In the genomic region with DNA sequence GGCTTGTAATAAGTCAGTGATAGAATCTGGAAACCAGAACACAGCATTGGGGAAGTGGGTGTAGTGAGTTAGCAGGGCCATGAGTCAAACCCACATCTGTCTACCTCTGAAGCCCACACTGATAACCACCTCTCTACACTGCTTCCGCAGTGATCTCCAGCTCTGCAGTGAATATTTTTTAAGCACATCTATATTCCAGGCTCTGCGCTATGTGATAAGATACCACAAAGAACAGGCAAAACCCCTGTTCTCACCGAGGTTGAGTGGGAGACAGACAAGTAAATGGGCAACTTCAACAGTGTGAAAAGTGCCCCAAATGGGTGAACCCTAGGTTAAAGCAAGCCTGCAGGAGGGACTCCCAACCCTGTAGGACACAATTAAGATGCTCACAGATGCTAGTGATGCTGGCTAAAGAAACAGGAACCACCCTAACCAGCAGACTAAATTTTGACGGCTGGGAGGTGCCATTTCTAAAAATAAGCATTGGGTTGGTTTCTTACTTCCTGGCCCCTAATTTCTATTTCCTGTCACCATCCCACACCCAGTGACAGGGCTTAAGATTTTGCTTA, we compare ENCODE assay signal across 8 cellular contexts.
A peak's percentile ranks its signal among the peaks of the same experiment; 100 is the strongest.
DNase-seq lines count a peak whose midpoint lies in the region; ATAC-seq and TF ChIP-seq lines count a peak whose summit lies in the region.

No MANE protein-coding gene starts in this region.

- no peaks in the 10 kb centered on the region for H3K79me2 ChIP-seq in DOHH2 (ENCODE audit: control insufficient read depth, low read length)

- peak overlapping the region; percentile 65 for H3K4me2 ChIP-seq in DOHH2 (ENCODE audit: low read length)

- no peaks in the 10 kb centered on the region for H3K36me3 ChIP-seq in DOHH2 (ENCODE audit: control insufficient read depth, low read length)
- no peaks in the 10 kb centered on the region for H3K36me3 ChIP-seq in KOPT-K1 (ENCODE audit: insufficient read depth, low read length)
- no peaks in the 10 kb centered on the region for H3K36me3 ChIP-seq in testis (ENCODE audit: low read depth, missing control alignments)

- H3K9me2 ChIP-seq in DOHH2 (replicated peaks; ENCODE audit: control insufficient read depth, low read length), result no peaks in the 10 kb centered on the region

- intact Hi-C loops in testis (cut with DNase I; ENCODE audit: low total_unique reads), result no loop called here

- WGBS in testis, 2 donors, result 77 to 80% methylated on average over 4 of the region's 4 CpGs

- H3F3A ChIP-seq in DOHH2 (ENCODE audit: control insufficient read depth, insufficient read depth), result no peaks in the 10 kb centered on the region

- H3K27ac ChIP-seq in DOHH2 (ENCODE audit: low read depth, low read length), result peak overlapping the region; percentile 60
- H3K27ac ChIP-seq in KOPT-K1 (ENCODE audit: low read depth, low read length, poor library complexity, severe bottlenecking), result peak overlapping the region; percentile 67
- no peak overlapping the region for H3K27ac ChIP-seq in testis

- H3K9me3 ChIP-seq in DOHH2 (ENCODE audit: control insufficient read depth, insufficient read depth, low read length), result peaks cover 6% of the 10 kb centered on the region; the same call in 1 of the 2 replicates
- no peaks in the 10 kb centered on the region for H3K9me3 ChIP-seq in KOPT-K1 (ENCODE audit: insufficient read depth, low read length, poor library complexity, severe bottlenecking)
- no peaks in the 10 kb centered on the region for H3K9me3 ChIP-seq in testis

- H4K20me1 ChIP-seq in DOHH2 (ENCODE audit: control insufficient read depth, insufficient read depth, low read depth, low read length), result no peaks in the 10 kb centered on the region; the same call in 1 of the 2 replicates

- H3K4me3 ChIP-seq in DOHH2 (ENCODE audit: low read length) (peak overlapping the region; percentile 52), testis (no peak overlapping the region)

- peak; percentile 12 for DNase-seq in activated effector memory CD4-positive, alpha-beta T cell treated with Interleukin-2 at 50 U/mL for 16 hours
- DNase-seq in HuH-7.5 (ENCODE audit: low spot score) (no peak), T1000 (lab: John Stamatoyannopoulos, UW) (no peak), testis (no peak), UCSD-AML1 (lab: John Stamatoyannopoulos, UW; ENCODE audit: unreplicated experiment) (no peak)

- H3K4me1 ChIP-seq in DOHH2 (ENCODE audit: control insufficient read depth, low read length) (peaks cover 48% of the 10 kb centered on the region), testis (peaks cover 9% of the 10 kb centered on the region)

- no peak for TF ChIP-seq POLR2A in testis (IDR thresholded peaks at IDR 0.05)

- TF ChIP-seq CTCF in DOHH2 (IDR thresholded peaks at IDR 0.05; ENCODE audit: low read depth, low read length, poor library complexity, severe bottlenecking) (no peak), testis (IDR thresholded peaks at IDR 0.05) (no peak)

- ATAC-seq in GM21526 (IDR thresholded peaks at IDR 0.05; ENCODE audit: low FRiP score, unreplicated experiment), result peak; percentile 59

- H3K27me3 ChIP-seq in DOHH2 (ENCODE audit: control insufficient read depth, low read length), result no peaks in the 10 kb centered on the region
- H3K27me3 ChIP-seq in testis, result no peaks in the 10 kb centered on the region

Comparison
In these comparisons a context has a peak if more than half of its experiments do, and no peak if none do; other contexts are left out.
1. H3K27ac ChIP-seq: peak in DOHH2 (single experiment) and KOPT-K1 (single experiment); none in testis (0 of 2).